In the genomic region with DNA sequence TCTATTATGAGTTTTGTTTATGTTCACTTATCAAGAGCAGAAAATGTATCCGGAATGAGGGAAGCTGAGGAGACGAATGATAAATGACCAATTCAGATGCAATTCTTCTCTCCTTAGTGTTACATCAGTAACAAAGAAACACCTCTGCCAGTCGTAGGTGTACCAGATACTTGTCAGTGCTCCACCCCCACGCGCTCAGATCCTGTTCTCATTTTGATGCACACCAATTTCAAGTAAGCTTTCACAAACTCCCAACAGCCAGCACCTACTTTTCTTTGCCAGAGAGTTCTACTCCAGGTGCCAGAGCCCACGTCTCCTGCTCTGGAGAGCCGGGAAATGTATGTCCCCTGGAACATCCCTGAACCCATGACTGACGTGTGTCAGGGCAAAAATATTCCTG, we compare ENCODE assay signal across 32 cellular contexts. TPM values are rescaled to one million over a fixed set of nuclear protein-coding genes. Genes with fewer than 3 reads are reported as not detected.
"Had no signal": no experiment of that assay in that cellular context is flagged by ENCODE, and none has a peak within 500 bp of the region (broad histone marks: within the 10 kb centered on the region; RNA-seq: fewer than 3 reads in every experiment).

No MANE protein-coding gene starts in this region.

- H3K9me3 ChIP-seq: ascending aorta, Peyer's patch, SJSA1, SK-N-SH had no signal

- H3K4me3 ChIP-seq: ascending aorta, cardiac muscle cell, Peyer's patch, SJSA1 had no signal

- H3K9ac ChIP-seq: KMS-11, SK-N-SH had no signal

- ATAC-seq: activated CD4-positive, alpha-beta T cell treated with anti-CD3 and anti-CD28 coated beads for 36 hours; activated CD4-positive, CD25-positive, alpha-beta regulatory T cell treated with anti-CD3 and anti-CD28 coated beads, Interleukin-2, amount 50 U/mL, for 24 hours; activated CD8-positive, alpha-beta T cell treated with anti-CD3 and anti-CD28 coated beads, Interleukin-2, amount 10 ng/mL, durations not matched to agents 7 days and 5 days; PC-3 had no signal

- DNase-seq: activated CD4-positive, alpha-beta T cell treated with anti-CD3 and anti-CD28 coated beads for 36 hours; activated CD4-positive, alpha-beta T cell treated with anti-CD3 and anti-CD28 coated beads, Interleukin-2, amount 10 ng/mL, durations not matched to agents 7 days and 5 days; activated CD4-positive, alpha-beta T cell treated with anti-CD3 and anti-CD28 coated beads, Interleukin-2, amount 50 U/mL, for 48 hours; activated CD8-positive, alpha-beta T cell treated with anti-CD3 and anti-CD28 coated beads, Interleukin-2, amount 10 ng/mL, durations not matched to agents 7 days and 5 days; activated gamma-delta T cell; activated naive CD4-positive, alpha-beta T cell treated with Interleukin-2 at 50 U/mL for 16 hours; activated naive CD8-positive, alpha-beta T cell treated with anti-CD3 and anti-CD28 coated beads, Interleukin-2, amount 10 ng/mL, durations not matched to agents 7 days and 5 days; activated T-cell treated with anti-CD3 and anti-CD28 coated beads, Interleukin-2, amount 50 U/mL, for 24 hours; amygdala; MM.1S; MV-4-11; NCI-H1092; NCI-H1436 treated with DMSO at 0.1 percent for 48 hours; NCI-H1694 treated with DMSO at 0.1 percent for 48 hours; NCI-H2029; NCI-H510A; NCI-H526; NCI-H748 treated with DMSO at 0.1 percent for 48 hours; NK-92 treated with Interleukin-12 subunit alpha and Interleukin-12 subunit beta, amount 100 ng/mL, for 24 hours; PC-3; Peyer's patch; RPMI8226; SHP77 treated with DMSO at 0.1 percent for 48 hours; SK-N-SH had no signal

- H3K27me3 ChIP-seq: ascending aorta, cardiac muscle cell, Peyer's patch, SJSA1 had no signal

- H3K4me2 ChIP-seq: KMS-11, SK-N-SH had no signal

- H3K36me3 ChIP-seq: ascending aorta, cardiac muscle cell, Peyer's patch, SJSA1 had no signal

- H3K27ac ChIP-seq: ascending aorta, cardiac muscle cell, KMS-11, Peyer's patch, SJSA1 had no signal

- H3K4me1 ChIP-seq: ascending aorta, Peyer's patch, SJSA1 had no signal

RNA-seq across cellular contexts. Expression of a gene that starts 43.7 kb away (rescaled TPM):
- total RNA-seq: activated CD4-positive, alpha-beta T cell treated with anti-CD3 and anti-CD28 coated beads for 36 hours; activated CD4-positive, alpha-beta T cell treated with anti-CD3 and anti-CD28 coated beads, Interleukin-2, amount 10 ng/mL, durations not matched to agents 7 days and 5 days; activated CD8-positive, alpha-beta T cell treated with anti-CD3 and anti-CD28 coated beads, Interleukin-2, amount 10 ng/mL, durations not matched to agents 7 days and 5 days; activated naive CD8-positive, alpha-beta T cell treated with anti-CD3 and anti-CD28 coated beads, Interleukin-2, amount 10 ng/mL, durations not matched to agents 7 days and 5 days; activated T-helper 2 cell treated with anti-CD3 and anti-CD28 coated beads, Interferon-gamma antibody, Interleukin-2, Interleukin-4, amounts not matched to agents 10 μg/mL and 5 μg/mL and 100 μg/mL, durations not matched to agents 14 hours and 24 hours and 36 hours; ascending aorta; cardiac muscle cell; LHCN-M2; PC-3; Peyer's patch; SJSA1 had no signal
- polyA plus RNA-seq: adipose tissue, cardiac muscle cell, SK-N-SH had no signal

RNA-seq across cellular contexts. Expression of a gene that starts 54.2 kb away (rescaled TPM):
- total RNA-seq: activated CD4-positive, alpha-beta T cell treated with anti-CD3 and anti-CD28 coated beads for 36 hours; activated CD4-positive, alpha-beta T cell treated with anti-CD3 and anti-CD28 coated beads, Interleukin-2, amount 10 ng/mL, durations not matched to agents 7 days and 5 days; activated CD8-positive, alpha-beta T cell treated with anti-CD3 and anti-CD28 coated beads, Interleukin-2, amount 10 ng/mL, durations not matched to agents 7 days and 5 days; activated naive CD8-positive, alpha-beta T cell treated with anti-CD3 and anti-CD28 coated beads, Interleukin-2, amount 10 ng/mL, durations not matched to agents 7 days and 5 days; activated T-helper 2 cell treated with anti-CD3 and anti-CD28 coated beads, Interferon-gamma antibody, Interleukin-2, Interleukin-4, amounts not matched to agents 10 μg/mL and 5 μg/mL and 100 μg/mL, durations not matched to agents 14 hours and 24 hours and 36 hours; ascending aorta; cardiac muscle cell; LHCN-M2; PC-3; Peyer's patch; SJSA1 had no signal
- polyA plus RNA-seq: adipose tissue, cardiac muscle cell, SK-N-SH had no signal
